Comparison of ENCODE assay signal across 1 cellular context in genomic region chr6:53811082-53811481, GRCh38.
TF ChIP-seq lines count a peak whose summit lies in the region.

No MANE protein-coding gene starts in this region.

TF ChIP-seq in HepG2, 621 proteins besides CTCF, POLR2A, EP300 and RAD21 (continued from another document):
- TF ChIP-seq DZIP1 (CRISPR knock-in tag; IDR thresholded peaks at IDR 0.05) (no peak), BHLHE40 (IDR thresholded peaks at IDR 0.05; ENCODE audit: low read length) (no peak), FOXO4 (CRISPR knock-in tag; conservative IDR thresholded peaks at IDR 0.05) (no peak), ZMYM2 (CRISPR knock-in tag; IDR thresholded peaks at IDR 0.05) (no peak), MED13 (CRISPR knock-in tag; IDR thresholded peaks at IDR 0.05) (no peak), TFAP4 (IDR thresholded peaks at IDR 0.05; ENCODE audit: borderline replicate concordance, low read depth) (peak; percentile 33; the same call in 1 of the 2 replicates), ZNF83 (CRISPR knock-in tag; IDR thresholded peaks at IDR 0.05; ENCODE audit: borderline replicate concordance) (no peak), FOXA3 (CRISPR knock-in tag; IDR thresholded peaks at IDR 0.05) (peak; percentile 33; the same call in 1 of the 2 replicates), ZNF776 (CRISPR knock-in tag; IDR thresholded peaks at IDR 0.05) (no peak), SOX13 (IDR thresholded peaks at IDR 0.05) (no peak), SOX13 (CRISPR knock-in tag; conservative IDR thresholded peaks at IDR 0.05 in 1 of 2, IDR thresholded peaks at IDR 0.05 in 1 of 2) (peak in 1 of 2 experiments; percentile 20; a peak in 1 of 4 replicates), TSC22D2 (CRISPR knock-in tag; IDR thresholded peaks at IDR 0.05; ENCODE audit: borderline replicate concordance) (no peak), HOXA3 (CRISPR knock-in tag; IDR thresholded peaks at IDR 0.05) (no peak), HINFP (CRISPR knock-in tag; IDR thresholded peaks at IDR 0.05; ENCODE audit: low read depth) (no peak), GABPA (IDR thresholded peaks at IDR 0.05; ENCODE audit: low read depth, low read length) (no peak), GABPA (CRISPR knock-in tag; IDR thresholded peaks at IDR 0.05; ENCODE audit: low read depth) (no peak), ISL2 (CRISPR knock-in tag; IDR thresholded peaks at IDR 0.05) (no peak), ZNF10 (CRISPR knock-in tag; IDR thresholded peaks at IDR 0.05; ENCODE audit: borderline replicate concordance, low read depth) (no peak), RFXAP (CRISPR knock-in tag; IDR thresholded peaks at IDR 0.05; ENCODE audit: borderline replicate concordance) (no peak), CREB3 (CRISPR knock-in tag; IDR thresholded peaks at IDR 0.05) (no peak), ZNF616 (CRISPR knock-in tag; IDR thresholded peaks at IDR 0.05; ENCODE audit: low read depth) (no peak), ZSCAN29 (CRISPR knock-in tag; conservative IDR thresholded peaks at IDR 0.05) (no peak), ZBTB14 (CRISPR knock-in tag; IDR thresholded peaks at IDR 0.05) (no peak), ZNF20 (CRISPR knock-in tag; IDR thresholded peaks at IDR 0.05) (no peak), NBN (conservative IDR thresholded peaks at IDR 0.05) (no peak)
TF ChIP-seq in HepG2: peak in this region for 15.
